20 cellular contexts compared by ENCODE assay signal in genomic region chr1:176938375-176938774, GRCh38.
DNase-seq lines count a peak whose midpoint lies in the region; ATAC-seq and TF ChIP-seq lines count a peak whose summit lies in the region.
"Had no signal": no experiment of that assay in that cellular context is flagged by ENCODE, and none has a peak within 500 bp of the region (broad histone marks: within the 10 kb centered on the region; RNA-seq: fewer than 3 reads in every experiment).

No MANE protein-coding gene starts in this region.

- intact Hi-C loops in PC-9 (cut with micrococcal nuclease; ENCODE audit: unreplicated experiment) = no loop called here
- intact Hi-C loops in posterior cingulate gyrus (cut with DNase I) = no loop called here

- ATAC-seq in GM18502 (IDR thresholded peaks at IDR 0.05; ENCODE audit: poor library complexity, unreplicated experiment) (peak; percentile 53), GM19467 (IDR thresholded peaks at IDR 0.05; ENCODE audit: unreplicated experiment) (peak; percentile 64), GM21717 (IDR thresholded peaks at IDR 0.05; ENCODE audit: unreplicated experiment) (peak; percentile 75), HG03432 (IDR thresholded peaks at IDR 0.05; ENCODE audit: unreplicated experiment) (peak; percentile 58)
- ATAC-seq: GM23338, HCT116, Panc1 had no signal

- H3K79me2 ChIP-seq in PC-9 (ENCODE audit: low read depth) = no peaks in the 10 kb centered on the region

- no TSS peak for BruUV-seq in PC-9 (replicated peaks; lab: Mats Ljungman, UMichigan)

- no peak overlapping the region for H3K4me3 ChIP-seq in PC-9
- H3K4me3 ChIP-seq: GM23338, SJSA1 had no signal

- CTCF ChIA-PET in PC-9 (lab: Charles Lee) = no interaction called here

- no peak for TF ChIP-seq CTCF in PC-9 (conservative IDR thresholded peaks at IDR 0.05)

- no peaks in the 10 kb centered on the region for H3F3A ChIP-seq in PC-9 (ENCODE audit: insufficient read depth, low read depth)

- H3K9me2 ChIP-seq in PC-9 (ENCODE audit: insufficient read depth) = no peaks in the 10 kb centered on the region

- POLR2A ChIA-PET in PC-9 (lab: Charles Lee; ENCODE audit: unreplicated experiment) = no interaction called here

- H3K9me3 ChIP-seq in PC-9 (ENCODE audit: insufficient read depth, low read depth) = no peaks in the 10 kb centered on the region
- H3K9me3 ChIP-seq: SJSA1 had no signal

- no peak overlapping the region for H3K27ac ChIP-seq in PC-9
- H3K27ac ChIP-seq: SJSA1 had no signal

- DNase-seq in cerebellar cortex (ENCODE audit: low spot score) (no peak), NCI-H345 (lab: John Stamatoyannopoulos, UW) (no peak), PC-9 (no peak), posterior cingulate gyrus (no peak)
- DNase-seq: 8988T, DMS79, KG1, NCI-H1417, NCI-H187, NCI-H2107, NCI-H524, SW 1271 had no signal

- no peaks in the 10 kb centered on the region for H3K4me1 ChIP-seq in PC-9 (replicated peaks; ENCODE audit: insufficient read depth)
- H3K4me1 ChIP-seq: SJSA1 had no signal

- no peak overlapping the region for H2AFZ ChIP-seq in PC-9
- H2AFZ ChIP-seq: GM23338 had no signal

- H4K20me1 ChIP-seq in PC-9 (ENCODE audit: insufficient read depth) = no peaks in the 10 kb centered on the region

- H3K4me2 ChIP-seq in PC-9 = no peak overlapping the region
- H3K4me2 ChIP-seq: GM23338 had no signal

- H3K36me3 ChIP-seq in PC-9 (ENCODE audit: low read depth) = no peaks in the 10 kb centered on the region
- H3K36me3 ChIP-seq: SJSA1 had no signal

- H3K27me3 ChIP-seq in PC-9 (ENCODE audit: insufficient read depth, low read depth) = peaks cover 11% of the 10 kb centered on the region; the same call in 1 of the 2 replicates
- H3K27me3 ChIP-seq: SJSA1 had no signal
